Comparison of ENCODE assay signal across 11 cellular contexts in the genomic region with DNA sequence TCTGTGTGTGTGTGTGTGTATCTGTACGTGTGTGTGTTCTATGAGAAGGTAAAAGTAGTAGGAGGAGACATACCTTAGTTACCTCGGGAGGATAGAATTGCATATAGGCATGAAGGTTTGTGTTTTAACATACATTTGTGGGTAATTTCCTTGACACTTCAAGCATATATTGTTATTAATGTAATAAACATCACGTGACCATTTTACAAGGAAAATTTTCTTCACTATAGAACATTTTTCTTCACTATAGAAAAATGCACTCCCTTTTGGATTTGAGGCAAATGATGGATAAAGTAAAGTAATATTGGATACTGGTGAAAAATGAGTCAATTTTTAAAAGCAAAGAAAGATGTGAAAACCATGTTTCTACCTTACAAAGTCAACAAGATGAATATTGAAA.
"Had no signal": no experiment of that assay in that cellular context is flagged by ENCODE, and none has a peak within 500 bp of the region (broad histone marks: within the 10 kb centered on the region; RNA-seq: fewer than 3 reads in every experiment).

No MANE protein-coding gene starts in this region.

- H3K4me2 ChIP-seq: GM23338 had no signal

- H3K36me3 ChIP-seq: HAP-1 had no signal

- H3K4me3 ChIP-seq: GM23248, GM23338, HAP-1 had no signal

- H2AFZ ChIP-seq: GM23248 had no signal

- H3K4me1 ChIP-seq: HAP-1 had no signal

- H3K9me3 ChIP-seq: HAP-1 had no signal

- H3K27ac ChIP-seq: GM23248 had no signal

- H3K9ac ChIP-seq: GM23248 had no signal

- DNase-seq: GM23248, GOT3, H7, H9, HCEC 1CT, HFFc6 had no signal

- FAIRE-seq: H1, H54 had no signal

- ATAC-seq: GM23338, HCT116 had no signal
